Comparison of ENCODE assay signal across 9 cellular contexts in the genomic region with DNA sequence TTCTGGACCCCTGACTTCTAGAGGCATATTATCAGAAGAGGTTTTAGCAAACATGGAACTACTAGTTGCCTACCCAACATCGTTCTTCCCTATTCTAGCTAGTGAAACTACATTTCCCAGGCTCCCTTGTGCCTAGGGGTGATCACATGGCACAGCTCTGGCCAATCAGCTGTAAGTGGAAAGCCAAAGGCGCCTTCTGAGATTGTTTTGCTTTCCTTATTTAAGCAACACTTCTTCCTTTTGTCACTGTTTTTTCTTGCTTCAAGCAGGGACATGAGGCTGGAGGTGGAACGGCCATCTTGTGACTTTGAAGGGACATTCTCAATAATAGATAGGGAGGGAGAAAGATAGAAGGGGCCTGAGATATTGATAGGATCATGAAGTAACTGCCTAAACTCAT.
DNase-seq lines count a peak whose midpoint lies in the region; ATAC-seq and TF ChIP-seq lines count a peak whose summit lies in the region.
"Had no signal": no experiment of that assay in that cellular context is flagged by ENCODE, and none has a peak within 500 bp of the region (broad histone marks: within the 10 kb centered on the region; RNA-seq: fewer than 3 reads in every experiment).

No MANE protein-coding gene starts in this region.

- H3K36me3 ChIP-seq in Loucy (ENCODE audit: insufficient read depth, low read length) (no peaks in the 10 kb centered on the region), osteoblast (ENCODE audit: insufficient read depth, low read length) (no peaks in the 10 kb centered on the region)

- H3K9me3 ChIP-seq in Loucy (ENCODE audit: insufficient read depth, low read depth, low read length): no peaks in the 10 kb centered on the region
- no peaks in the 10 kb centered on the region for H3K9me3 ChIP-seq in osteoblast (ENCODE audit: low read depth, low read length)
- H3K9me3 ChIP-seq in CD4-positive, alpha-beta T cell (ENCODE audit: control insufficient read depth, low read length): no peaks in the 10 kb centered on the region

- CTCF ChIA-PET in activated CD8-positive, alpha-beta memory T cell treated with anti-CD3 and anti-CD28 coated beads, Interleukin-2, amount 10 ng/mL, durations not matched to agents 7 days and 5 days (lab: Charles Lee): no interaction called here
- CTCF ChIA-PET in activated CD4-positive, alpha-beta memory T cell treated with anti-CD3 and anti-CD28 coated beads for 36 hours (lab: Charles Lee): no interaction called here
- CTCF ChIA-PET in CD4-positive, alpha-beta T cell (lab: Charles Lee): no interaction called here

- H2AFZ ChIP-seq in Loucy (ENCODE audit: low read length): peak overlapping the region; percentile 68
- no peak overlapping the region for H2AFZ ChIP-seq in osteoblast (ENCODE audit: low read length)

- H3K4me2 ChIP-seq in Loucy (ENCODE audit: low read depth, low read length, poor library complexity, severe bottlenecking) (peak overlapping the region; percentile 9), osteoblast (ENCODE audit: insufficient read depth, low read length) (no peak overlapping the region)

- H3K4me1 ChIP-seq in Loucy (ENCODE audit: insufficient read depth, low read length, poor library complexity, severe bottlenecking) (no peaks in the 10 kb centered on the region), osteoblast (ENCODE audit: insufficient read depth, low read length) (no peaks in the 10 kb centered on the region)

- DNase-seq in activated CD8-positive, alpha-beta memory T cell treated with anti-CD3 and anti-CD28 coated beads, Interleukin-2, amount 10 ng/mL, durations not matched to agents 7 days and 5 days: peak; percentile 52
- DNase-seq in activated CD8-positive, alpha-beta memory T cell treated with anti-CD3 and anti-CD28 coated beads, Interleukin-2, amount 50 U/mL, for 4 hours: no peak
- DNase-seq in activated CD4-positive, alpha-beta memory T cell treated with anti-CD3 and anti-CD28 coated beads for 36 hours: peak; percentile 22
- DNase-seq in osteoblast (ENCODE audit: insufficient read length, low spot score, missing footprints) (peak; percentile 93), NCI-H748 (lab: John Stamatoyannopoulos, UW; ENCODE audit: unreplicated experiment) (no peak), cerebellum (ENCODE audit: low spot score) (no peak)
- DNase-seq in CD4-positive, alpha-beta T cell: no peak
- DNase-seq: CD8-positive, alpha-beta memory T cell had no signal

- TF ChIP-seq CTCF in Loucy (conservative IDR thresholded peaks at IDR 0.05; ENCODE audit: low read length) (no peak), osteoblast (IDR thresholded peaks at IDR 0.05; ENCODE audit: extremely low read depth, low read depth, low read length) (no peak)
- no peak for TF ChIP-seq CTCF in CD4-positive, alpha-beta T cell (IDR thresholded peaks at IDR 0.05)

- H3K27ac ChIP-seq in osteoblast (ENCODE audit: low read depth, low read length): no peak overlapping the region
- H3K27ac ChIP-seq in CD4-positive, alpha-beta T cell (ENCODE audit: low read depth, low read length): no peak overlapping the region

- no peak overlapping the region for H3K9ac ChIP-seq in Loucy (ENCODE audit: low read depth, low read length, poor library complexity, severe bottlenecking)

- H4K20me1 ChIP-seq in Loucy (ENCODE audit: insufficient read depth, low read length, poor library complexity, severe bottlenecking) (no peaks in the 10 kb centered on the region), osteoblast (ENCODE audit: insufficient read depth, low read length) (no peaks in the 10 kb centered on the region)

- H3K4me3 Mint-ChIP-seq in activated CD8-positive, alpha-beta memory T cell treated with anti-CD3 and anti-CD28 coated beads, Interleukin-2, amount 10 ng/mL, durations not matched to agents 7 days and 5 days: no peak overlapping the region
- H3K4me3 Mint-ChIP-seq in activated CD4-positive, alpha-beta memory T cell treated with anti-CD3 and anti-CD28 coated beads for 36 hours: no peak overlapping the region
- H3K4me3 Mint-ChIP-seq in CD4-positive, alpha-beta T cell: no peak overlapping the region

- no peaks in the 10 kb centered on the region for H3K36me3 Mint-ChIP-seq in activated CD8-positive, alpha-beta memory T cell treated with anti-CD3 and anti-CD28 coated beads, Interleukin-2, amount 10 ng/mL, durations not matched to agents 7 days and 5 days
- no peaks in the 10 kb centered on the region for H3K36me3 Mint-ChIP-seq in activated CD4-positive, alpha-beta memory T cell treated with anti-CD3 and anti-CD28 coated beads for 36 hours
- H3K36me3 Mint-ChIP-seq in CD4-positive, alpha-beta T cell (ENCODE audit: low read depth): no peaks in the 10 kb centered on the region
- H3K36me3 Mint-ChIP-seq: CD8-positive, alpha-beta memory T cell had no signal

- H3K4me3 ChIP-seq in Loucy (ENCODE audit: low read length, poor library complexity, severe bottlenecking) (no peak overlapping the region), osteoblast (ENCODE audit: insufficient read depth, low read length) (no peak overlapping the region)

- H3K79me2 ChIP-seq in Loucy (ENCODE audit: insufficient read depth, low read length) (no peaks in the 10 kb centered on the region), osteoblast (ENCODE audit: insufficient read depth, low read length) (no peaks in the 10 kb centered on the region)

- POLR2A ChIA-PET in activated CD4-positive, alpha-beta memory T cell treated with anti-CD3 and anti-CD28 coated beads for 36 hours (lab: Charles Lee): no interaction called here
- POLR2A ChIA-PET in CD4-positive, alpha-beta T cell (lab: Charles Lee): no interaction called here

- H3K27me3 ChIP-seq in Loucy (ENCODE audit: insufficient read depth, low read length, poor library complexity, severe bottlenecking) (no peaks in the 10 kb centered on the region), osteoblast (ENCODE audit: insufficient read depth, low read length) (peaks cover 4% of the 10 kb centered on the region)
- H3K27me3 ChIP-seq in CD4-positive, alpha-beta T cell (ENCODE audit: control insufficient read depth, insufficient read depth, low read length): no peaks in the 10 kb centered on the region

- H3K4me1 Mint-ChIP-seq in activated CD8-positive, alpha-beta memory T cell treated with anti-CD3 and anti-CD28 coated beads, Interleukin-2, amount 10 ng/mL, durations not matched to agents 7 days and 5 days: no peaks in the 10 kb centered on the region
- H3K4me1 Mint-ChIP-seq in activated CD4-positive, alpha-beta memory T cell treated with anti-CD3 and anti-CD28 coated beads for 36 hours (ENCODE audit: low read depth): no peaks in the 10 kb centered on the region
- no peaks in the 10 kb centered on the region for H3K4me1 Mint-ChIP-seq in CD4-positive, alpha-beta T cell (ENCODE audit: low read depth)

- H3K27ac Mint-ChIP-seq in activated CD8-positive, alpha-beta memory T cell treated with anti-CD3 and anti-CD28 coated beads, Interleukin-2, amount 10 ng/mL, durations not matched to agents 7 days and 5 days: no peak overlapping the region
- H3K27ac Mint-ChIP-seq in activated CD4-positive, alpha-beta memory T cell treated with anti-CD3 and anti-CD28 coated beads for 36 hours: no peak overlapping the region
- H3K27ac Mint-ChIP-seq in CD4-positive, alpha-beta T cell: no peak overlapping the region
- H3K27ac Mint-ChIP-seq: CD8-positive, alpha-beta memory T cell had no signal

- H3F3A ChIP-seq in Loucy (ENCODE audit: low read depth): no peaks in the 10 kb centered on the region

- H3K27me3 Mint-ChIP-seq in activated CD8-positive, alpha-beta memory T cell treated with anti-CD3 and anti-CD28 coated beads, Interleukin-2, amount 10 ng/mL, durations not matched to agents 7 days and 5 days: no peaks in the 10 kb centered on the region
- H3K27me3 Mint-ChIP-seq in activated CD4-positive, alpha-beta memory T cell treated with anti-CD3 and anti-CD28 coated beads for 36 hours: no peaks in the 10 kb centered on the region
- no peaks in the 10 kb centered on the region for H3K27me3 Mint-ChIP-seq in CD4-positive, alpha-beta T cell

- no peaks in the 10 kb centered on the region for H3K9me3 Mint-ChIP-seq in activated CD8-positive, alpha-beta memory T cell treated with anti-CD3 and anti-CD28 coated beads, Interleukin-2, amount 10 ng/mL, durations not matched to agents 7 days and 5 days (ENCODE audit: low read depth)
- H3K9me3 Mint-ChIP-seq in activated CD4-positive, alpha-beta memory T cell treated with anti-CD3 and anti-CD28 coated beads for 36 hours: no peaks in the 10 kb centered on the region
- peaks cover 4% of the 10 kb centered on the region for H3K9me3 Mint-ChIP-seq in CD4-positive, alpha-beta T cell

- H3K9me2 ChIP-seq in Loucy (replicated peaks; ENCODE audit: low read depth, low read length): no peaks in the 10 kb centered on the region

- ATAC-seq in activated CD8-positive, alpha-beta memory T cell treated with anti-CD3 and anti-CD28 coated beads, Interleukin-2, amount 10 ng/mL, durations not matched to agents 7 days and 5 days: peak; percentile 36
- no peak for ATAC-seq in CD4-positive, alpha-beta T cell (ENCODE audit: poor library complexity)

- intact Hi-C loops in activated CD4-positive, alpha-beta memory T cell treated with anti-CD3 and anti-CD28 coated beads for 36 hours (cut with micrococcal nuclease): no loop called here
- intact Hi-C loops in CD4-positive, alpha-beta T cell (cut with DNase I, micrococcal nuclease): no loop called here

Comparison
In these comparisons a context has a peak if more than half of its experiments do, and no peak if none do; other contexts are left out.
1. DNase-seq: peak in activated CD8-positive, alpha-beta memory T cell treated with anti-CD3 and anti-CD28 coated beads, Interleukin-2, amount 10 ng/mL, durations not matched to agents 7 days and 5 days (single experiment), activated CD4-positive, alpha-beta memory T cell treated with anti-CD3 and anti-CD28 coated beads for 36 hours (single experiment) and osteoblast (single experiment); none in activated CD8-positive, alpha-beta memory T cell treated with anti-CD3 and anti-CD28 coated beads, Interleukin-2, amount 50 U/mL, for 4 hours (single experiment), NCI-H748 (single experiment), cerebellum (single experiment) and CD4-positive, alpha-beta T cell (0 of 10).